In genomic region chr1:157521056-157521455, GRCh38 we compare ENCODE assay signal across 38 cellular contexts. TPM values are rescaled to one million over a fixed set of nuclear protein-coding genes. Genes with fewer than 3 reads are reported as not detected.
"Had no signal": no experiment of that assay in that cellular context is flagged by ENCODE, and none has a peak within 500 bp of the region (broad histone marks: within the 10 kb centered on the region; RNA-seq: fewer than 3 reads in every experiment).

No MANE protein-coding gene starts in this region.

- H3K4me3 ChIP-seq: MG63 had no signal

- DNase-seq: Karpas-422, Kasumi-1, MG63, MM.1S, MV-4-11, NCI-H1048, NCI-H1092, NCI-H1092 treated with DMSO at 0.1 percent for 48 hours, NCI-H1105, NCI-H1105 treated with DMSO at 0.1 percent for 48 hours, NCI-H1417, NCI-H1417 treated with DMSO at 0.1 percent for 48 hours, NCI-H1436, NCI-H1436 treated with DMSO at 0.1 percent for 48 hours, NCI-H146, NCI-H1694, NCI-H1694 treated with DMSO at 0.1 percent for 48 hours, NCI-H187, NCI-H187 treated with DMSO at 0.1 percent for 48 hours, NCI-H1930, NCI-H2029, NCI-H2029 treated with DMSO at 0.1 percent for 48 hours, NCI-H2081, NCI-H2081 treated with DMSO at 0.1 percent for 48 hours, NCI-H2107, NCI-H2171, NCI-H2171 treated with DMSO at 0.1 percent for 48 hours, NCI-H2227 treated with DMSO at 0.1 percent for 48 hours, NCI-H226, NCI-H345, NCI-H446, NCI-H446 treated with DMSO at 0.1 percent for 48 hours, NCI-H510A had no signal

- H3K9ac ChIP-seq: KMS-11 had no signal

- H3K9me3 ChIP-seq: MG63 had no signal

- H3K36me3 ChIP-seq: MG63 had no signal

- H3K27ac ChIP-seq: KMS-11 had no signal

- H3K4me2 ChIP-seq: KMS-11 had no signal

RNA-seq across cellular contexts. Expression of gene FCRL5, which starts 31.3 kb away (rescaled TPM):
- total RNA-seq: LHCN-M2, M059J, MCF 10A, NCI-H460 had no signal
